Comparison of ENCODE assay signal across 30 cellular contexts in the genomic region with DNA sequence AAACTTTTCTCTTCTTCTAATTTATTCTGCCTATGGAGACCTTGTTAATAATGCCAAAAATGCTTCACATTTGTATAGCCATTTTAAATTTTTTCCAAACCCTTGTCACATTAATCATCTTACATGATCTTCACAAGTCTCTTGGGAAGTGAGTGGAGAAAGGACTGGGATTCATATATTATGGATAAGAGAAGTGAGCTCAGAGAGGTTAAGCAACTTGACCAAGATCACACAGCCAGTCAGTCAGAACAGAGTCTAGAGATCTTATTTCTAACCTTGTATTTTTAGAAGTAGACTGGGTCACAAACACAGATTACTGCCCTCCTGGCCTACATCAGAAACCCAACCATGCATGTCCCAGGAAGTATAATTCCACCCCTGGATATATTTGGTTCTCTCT.
"Had no signal": no experiment of that assay in that cellular context is flagged by ENCODE, and none has a peak within 500 bp of the region (broad histone marks: within the 10 kb centered on the region; RNA-seq: fewer than 3 reads in every experiment).

No MANE protein-coding gene starts in this region.

- H3K4me3 Mint-ChIP-seq: activated CD4-positive, alpha-beta memory T cell treated with anti-CD3 and anti-CD28 coated beads, Interleukin-2, amount 10 ng/mL, durations not matched to agents 7 days and 5 days; activated CD4-positive, alpha-beta T cell treated with anti-CD3 and anti-CD28 coated beads for 36 hours; activated CD4-positive, alpha-beta T cell treated with anti-CD3 and anti-CD28 coated beads, Interleukin-2, amount 10 ng/mL, durations not matched to agents 24 days and 14 days; activated naive CD4-positive, alpha-beta T cell treated with anti-CD3 and anti-CD28 coated beads, Interleukin-2, amount 10 ng/mL, durations not matched to agents 7 days and 5 days; activated naive CD8-positive, alpha-beta T cell treated with anti-CD3 and anti-CD28 coated beads, Interleukin-2, amount 10 ng/mL, durations not matched to agents 7 days and 5 days; activated T-cell treated with anti-CD3 and anti-CD28 coated beads, Interleukin-2, amount 50 U/mL, for 24 hours; activated T-cell treated with anti-CD3 and anti-CD28 coated beads, Interleukin-2, amount 50 U/mL, for 72 hours; brain; T-cell; T-helper 1 cell treated with Interleukin-12 subunit alpha and Interleukin-12 subunit beta and Interleukin-4 antibody, amounts not matched to agents 30 μg/mL and 1 μg/mL, for 36 hours had no signal

- H3K27me3 Mint-ChIP-seq: brain had no signal

- DNase-seq: activated CD4-positive, alpha-beta memory T cell treated with anti-CD3 and anti-CD28 coated beads, Interleukin-2, amount 10 ng/mL, durations not matched to agents 7 days and 5 days; activated CD4-positive, alpha-beta T cell treated with anti-CD3 and anti-CD28 coated beads for 36 hours; activated CD4-positive, alpha-beta T cell treated with anti-CD3 and anti-CD28 coated beads, Interleukin-2, amount 10 ng/mL, durations not matched to agents 24 days and 14 days; activated CD4-positive, alpha-beta T cell treated with anti-CD3 and anti-CD28 coated beads, Interleukin-2, amount 50 U/mL, for 4 hours; activated CD4-positive, CD25-positive, alpha-beta regulatory T cell; activated CD4-positive, CD25-positive, alpha-beta regulatory T cell treated with anti-CD3 and anti-CD28 coated beads, Interleukin-2, amount 50 U/mL, for 72 hours; activated CD8-positive, alpha-beta memory T cell treated with anti-CD3 and anti-CD28 coated beads, Interleukin-2, amount 50 U/mL, for 48 hours; activated gamma-delta T cell; activated naive CD4-positive, alpha-beta T cell; activated naive CD4-positive, alpha-beta T cell treated with anti-CD3 and anti-CD28 coated beads, Interleukin-2, amount 10 ng/mL, durations not matched to agents 7 days and 5 days; activated naive CD8-positive, alpha-beta T cell treated with anti-CD3 and anti-CD28 coated beads, Interleukin-2, amount 10 ng/mL, durations not matched to agents 7 days and 5 days; activated T-cell treated with anti-CD3 and anti-CD28 coated beads for 4 hours; activated T-cell treated with anti-CD3 and anti-CD28 coated beads, Interleukin-2, amount 50 U/mL, for 24 hours; activated T-cell treated with anti-CD3 and anti-CD28 coated beads, Interleukin-2, amount 50 U/mL, for 72 hours; central memory CD4-positive, alpha-beta T cell; cerebellar nuclear complex; colonic mucosa; effector CD8-positive, alpha-beta T cell; esophagus squamous epithelium; foreskin melanocyte; head of caudate nucleus; T-cell; T1000 had no signal

- H3K27ac Mint-ChIP-seq: activated CD4-positive, alpha-beta memory T cell treated with anti-CD3 and anti-CD28 coated beads, Interleukin-2, amount 10 ng/mL, durations not matched to agents 7 days and 5 days; activated CD4-positive, alpha-beta T cell treated with anti-CD3 and anti-CD28 coated beads for 36 hours; activated CD4-positive, alpha-beta T cell treated with anti-CD3 and anti-CD28 coated beads, Interleukin-2, amount 10 ng/mL, durations not matched to agents 24 days and 14 days; activated naive CD4-positive, alpha-beta T cell treated with anti-CD3 and anti-CD28 coated beads, Interleukin-2, amount 50 U/mL, for 72 hours; activated naive CD8-positive, alpha-beta T cell treated with anti-CD3 and anti-CD28 coated beads, Interleukin-2, amount 10 ng/mL, durations not matched to agents 7 days and 5 days; activated T-cell treated with anti-CD3 and anti-CD28 coated beads, Interleukin-2, amount 50 U/mL, for 24 hours; activated T-cell treated with anti-CD3 and anti-CD28 coated beads, Interleukin-2, amount 50 U/mL, for 72 hours; brain; T-cell; T-helper 1 cell treated with Interleukin-12 subunit alpha and Interleukin-12 subunit beta and Interleukin-4 antibody, amounts not matched to agents 30 μg/mL and 1 μg/mL, for 36 hours had no signal

- H3K27ac ChIP-seq: ascending aorta, breast epithelium, cardiac muscle cell, colonic mucosa, epithelial cell of prostate, esophagus squamous epithelium had no signal

- H3K4me1 ChIP-seq: ascending aorta, breast epithelium, colonic mucosa, esophagus squamous epithelium had no signal

- H3K27me3 ChIP-seq: ascending aorta, breast epithelium, cardiac muscle cell, colonic mucosa, esophagus squamous epithelium had no signal

- H3K4me3 ChIP-seq: ascending aorta, breast epithelium, cardiac muscle cell, colonic mucosa, esophagus squamous epithelium had no signal

- H3K36me3 Mint-ChIP-seq: activated naive CD4-positive, alpha-beta T cell treated with anti-CD3 and anti-CD28 coated beads, Interleukin-2, amount 10 ng/mL, durations not matched to agents 7 days and 5 days; activated naive CD4-positive, alpha-beta T cell treated with anti-CD3 and anti-CD28 coated beads, Interleukin-2, amount 50 U/mL, for 72 hours; activated naive CD8-positive, alpha-beta T cell treated with anti-CD3 and anti-CD28 coated beads, Interleukin-2, amount 10 ng/mL, durations not matched to agents 7 days and 5 days; brain; T-cell had no signal

- H3K4me1 Mint-ChIP-seq: activated CD4-positive, alpha-beta memory T cell treated with anti-CD3 and anti-CD28 coated beads, Interleukin-2, amount 10 ng/mL, durations not matched to agents 7 days and 5 days; activated CD4-positive, alpha-beta T cell treated with anti-CD3 and anti-CD28 coated beads for 36 hours; activated CD4-positive, alpha-beta T cell treated with anti-CD3 and anti-CD28 coated beads, Interleukin-2, amount 10 ng/mL, durations not matched to agents 24 days and 14 days; activated naive CD4-positive, alpha-beta T cell treated with anti-CD3 and anti-CD28 coated beads, Interleukin-2, amount 10 ng/mL, durations not matched to agents 7 days and 5 days; activated naive CD8-positive, alpha-beta T cell treated with anti-CD3 and anti-CD28 coated beads, Interleukin-2, amount 10 ng/mL, durations not matched to agents 7 days and 5 days; brain; T-cell had no signal

- H3K9me3 Mint-ChIP-seq: activated CD4-positive, alpha-beta memory T cell treated with anti-CD3 and anti-CD28 coated beads, Interleukin-2, amount 10 ng/mL, durations not matched to agents 7 days and 5 days; activated CD4-positive, alpha-beta T cell treated with anti-CD3 and anti-CD28 coated beads, Interleukin-2, amount 10 ng/mL, durations not matched to agents 24 days and 14 days; activated naive CD4-positive, alpha-beta T cell treated with anti-CD3 and anti-CD28 coated beads, Interleukin-2, amount 10 ng/mL, durations not matched to agents 7 days and 5 days; activated naive CD4-positive, alpha-beta T cell treated with anti-CD3 and anti-CD28 coated beads, Interleukin-2, amount 50 U/mL, for 72 hours; activated T-cell treated with anti-CD3 and anti-CD28 coated beads, Interleukin-2, amount 50 U/mL, for 24 hours had no signal

- H3K9me3 ChIP-seq: colonic mucosa, esophagus squamous epithelium had no signal

- ATAC-seq: activated CD4-positive, alpha-beta T cell treated with anti-CD3 and anti-CD28 coated beads for 36 hours; activated naive CD4-positive, alpha-beta T cell treated with anti-CD3 and anti-CD28 coated beads, Interleukin-2, amount 50 U/mL, for 72 hours; activated T-cell treated with anti-CD3 and anti-CD28 coated beads, Interleukin-2, amount 50 U/mL, for 72 hours; T-cell had no signal

- H3K36me3 ChIP-seq: ascending aorta, breast epithelium, cardiac muscle cell, colonic mucosa, esophagus squamous epithelium had no signal
